ENCODE assay signal across 1 cellular context in the genomic region with DNA sequence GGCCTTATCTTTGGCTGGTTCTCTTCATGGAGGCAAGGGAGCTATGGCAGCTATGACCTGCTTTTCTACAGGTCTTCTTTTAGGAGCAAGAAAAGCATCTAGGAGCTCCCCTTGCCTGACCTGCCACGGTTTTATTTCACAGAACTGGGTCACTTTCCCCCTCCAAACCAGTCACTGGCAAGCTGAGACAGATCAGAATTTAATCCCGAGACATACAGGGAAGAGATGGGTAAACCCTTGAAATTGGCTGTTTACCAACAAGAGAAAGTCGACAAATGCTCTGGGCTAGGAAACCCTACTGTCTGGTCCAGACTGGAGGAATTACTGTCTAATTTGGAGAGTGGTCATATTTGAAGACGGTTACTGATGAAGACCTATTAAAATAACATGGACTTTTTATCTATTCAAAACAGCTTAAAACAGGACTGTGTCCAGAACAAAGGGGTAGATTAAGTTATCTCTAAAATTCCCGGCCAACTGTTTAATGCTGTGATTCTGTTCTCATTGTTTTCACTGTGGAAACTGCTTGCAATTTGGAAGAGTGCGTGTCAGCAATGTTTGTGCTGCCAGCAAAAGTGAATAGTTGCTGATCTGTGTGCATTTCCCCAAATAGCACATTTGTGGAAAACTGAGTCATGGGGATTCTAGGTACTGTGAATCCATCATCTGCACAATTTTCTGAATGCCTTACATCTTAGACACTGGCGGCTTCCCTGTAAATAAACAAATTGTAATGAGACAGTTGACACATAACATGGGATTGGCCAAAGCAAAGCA.
TF ChIP-seq lines count a peak whose summit lies in the region.

No MANE protein-coding gene starts in this region.

TF ChIP-seq in SK-N-SH treated with all-trans-retinoic acid at 6 μM for 48 hours, 23 proteins besides CTCF, POLR2A, EP300 and RAD21 (continued from another document):
- TF ChIP-seq PPARA (CRISPR knock-in tag; IDR thresholded peaks at IDR 0.05; ENCODE audit: borderline replicate concordance): no peak
- TF ChIP-seq PATZ1 (CRISPR knock-in tag; IDR thresholded peaks at IDR 0.05; ENCODE audit: borderline replicate concordance): no peak
- TF ChIP-seq OSR1 (CRISPR knock-in tag; IDR thresholded peaks at IDR 0.05): no peak
- no peak for TF ChIP-seq ZNF8 (CRISPR knock-in tag; IDR thresholded peaks at IDR 0.05)
- no peak for TF ChIP-seq POU6F1 (CRISPR knock-in tag; IDR thresholded peaks at IDR 0.05; ENCODE audit: borderline replicate concordance, low read depth)
- TF ChIP-seq TSHZ2 (CRISPR knock-in tag; IDR thresholded peaks at IDR 0.05): no peak
- no peak for TF ChIP-seq ESRRG (CRISPR knock-in tag; IDR thresholded peaks at IDR 0.05)
- no peak for TF ChIP-seq RARB (CRISPR knock-in tag; IDR thresholded peaks at IDR 0.05)
- no peak for TF ChIP-seq TOX (CRISPR knock-in tag; IDR thresholded peaks at IDR 0.05; ENCODE audit: borderline replicate concordance)
- no peak; the same call in 1 of the 2 replicates for TF ChIP-seq ISL1 (CRISPR knock-in tag; IDR thresholded peaks at IDR 0.05)
- no peak for TF ChIP-seq ZNF565 (CRISPR knock-in tag; conservative IDR thresholded peaks at IDR 0.05; ENCODE audit: low read depth)
- TF ChIP-seq GLIS3 (CRISPR knock-in tag; IDR thresholded peaks at IDR 0.05): no peak
